8 cellular contexts compared by ENCODE assay signal in genomic region chr19:4057913-4058695, GRCh38. TPM values are rescaled to one million over a fixed set of nuclear protein-coding genes. Genes with fewer than 3 reads are reported as not detected.
DNase-seq lines count a peak whose midpoint lies in the region; ATAC-seq and TF ChIP-seq lines count a peak whose summit lies in the region.

No MANE protein-coding gene starts in this region.

- H3K4me3 ChIP-seq in AG04450 (ENCODE audit: low read depth, low read length) = peak overlapping the region; percentile 22; the same call in 1 of the 2 replicates
- H3K4me3 ChIP-seq in Karpas-422 (ENCODE audit: low read length) = no peak overlapping the region

- peaks cover 6% of the 10 kb centered on the region; the same call in 1 of the 2 replicates for H3K36me3 ChIP-seq in Karpas-422 (ENCODE audit: insufficient read depth, low read length)

- DNase-seq in AG04450 (ENCODE audit: low read depth, low spot score) = peak; percentile 48
- peak; percentile 42 for DNase-seq in Karpas-422
- peak in 1 of 2 donors; percentile 74 for DNase-seq in activated naive CD4-positive, alpha-beta T cell treated with anti-CD3 and anti-CD28 coated beads, Interleukin-2, amount 50 U/mL, for 72 hours (ENCODE audit: low spot score in 2 of 2)
- DNase-seq in cardiac septum (ENCODE audit: low spot score) = peak; percentile 90
- DNase-seq in sciatic nerve (ENCODE audit: low spot score) = peak; percentile 90
- no peak for DNase-seq in NCI-H774 (lab: John Stamatoyannopoulos, UW)

- peaks cover 8% of the 10 kb centered on the region in 2 donors for H3K36me3 Mint-ChIP-seq in activated naive CD4-positive, alpha-beta T cell treated with anti-CD3 and anti-CD28 coated beads, Interleukin-2, amount 50 U/mL, for 72 hours

- H3K9me2 ChIP-seq in Karpas-422 (replicated peaks; ENCODE audit: insufficient read depth, low read length) = no peaks in the 10 kb centered on the region

- peak; percentile 47 to 84 for ATAC-seq in activated naive CD4-positive, alpha-beta T cell treated with anti-CD3 and anti-CD28 coated beads, Interleukin-2, amount 50 U/mL, for 72 hours
- ATAC-seq in sciatic nerve = peak; percentile 76
- ATAC-seq in GM19467 (IDR thresholded peaks at IDR 0.05; ENCODE audit: unreplicated experiment) = no peak
- ATAC-seq in HG02798 (IDR thresholded peaks at IDR 0.05; ENCODE audit: poor library complexity, unreplicated experiment) = no peak

- intact Hi-C loops in cardiac septum (cut with DNase I) = no loop called here
- intact Hi-C loops in sciatic nerve (cut with DNase I) = no loop called here

- POLR2A ChIA-PET in AG04450 (lab: Yijun Ruan, JAX) = interaction anchor here (0.6 to 1.2 kb wide), 6 partner anchors 8 to 1845 kb away, joined by 3 to 4 read pairs (median 4); partner anchors contain the start of gene PIAS4

- H3K4me1 ChIP-seq in Karpas-422 (ENCODE audit: low read length) = peaks cover 37% of the 10 kb centered on the region

- peaks cover 19% of the 10 kb centered on the region for H3K9me3 ChIP-seq in AG04450 (ENCODE audit: control insufficient read depth, insufficient read depth, low read length)
- no peaks in the 10 kb centered on the region for H3K9me3 ChIP-seq in Karpas-422 (ENCODE audit: low read length)

- H2AFZ ChIP-seq in Karpas-422 (ENCODE audit: low read length) = no peak overlapping the region

- H3K9me3 Mint-ChIP-seq in activated naive CD4-positive, alpha-beta T cell treated with anti-CD3 and anti-CD28 coated beads, Interleukin-2, amount 50 U/mL, for 72 hours = peaks cover 0 to 6% of the 10 kb centered on the region in 2 donors

- peak; percentile 20 for TF ChIP-seq CTCF in AG04450 (IDR thresholded peaks at IDR 0.05; ENCODE audit: low read depth, low read length)

- H3K4me2 ChIP-seq in Karpas-422 (ENCODE audit: low read depth, low read length, poor library complexity, severe bottlenecking) = no peak overlapping the region

- peaks cover 78% of the 10 kb centered on the region for H4K20me1 ChIP-seq in Karpas-422 (ENCODE audit: insufficient read depth, low read depth, low read length)

- H3K27ac ChIP-seq in AG04450 (ENCODE audit: low read depth, low read length) (peak overlapping the region; percentile 84), Karpas-422 (ENCODE audit: low read length) (no peak overlapping the region)

- peaks cover 91% of the 10 kb centered on the region for H3K79me2 ChIP-seq in Karpas-422 (ENCODE audit: low read length)

- CTCF ChIA-PET in AG04450 (lab: Charles Lee) = interaction anchor here (0.6 to 0.9 kb wide), 3 partner anchors 70 to 82 kb away, joined by 3 to 5 read pairs (median 4); no protein-coding TSS in a partner anchor

- no peak overlapping the region for H3K9ac ChIP-seq in Karpas-422 (ENCODE audit: low read length)

- peak overlapping the region; percentile 72 to 86 for H3K27ac Mint-ChIP-seq in activated naive CD4-positive, alpha-beta T cell treated with anti-CD3 and anti-CD28 coated beads, Interleukin-2, amount 50 U/mL, for 72 hours

- H3K27me3 ChIP-seq in AG04450 (ENCODE audit: control insufficient read depth, insufficient read depth, low read length) (no peaks in the 10 kb centered on the region), Karpas-422 (ENCODE audit: low read length) (no peaks in the 10 kb centered on the region)

RNA-seq across cellular contexts. Expression of gene ZBTB7A, which starts 8.6 kb away (rescaled TPM):
- 2.7 and 4.0 TPM in 2 replicates for polyA plus RNA-seq in AG04450 (2011; rRNA removed)
- polyA minus RNA-seq in AG04450 (2011; rRNA and poly(A)+ RNA removed) = 2.2 and 2.7 TPM in 2 replicates
- total RNA-seq in Karpas-422 (2014; rRNA removed; shearing (Covaris generic); ENCODE audit: low replicate concordance) = 7.2 and 29.3 TPM in 2 replicates
- total RNA-seq in activated naive CD4-positive, alpha-beta T cell treated with anti-CD3 and anti-CD28 coated beads, Interleukin-2, amount 50 U/mL, for 72 hours = 10 to 100 TPM; 23.4 to 26.0 TPM
- 29.9 TPM for total RNA-seq in cardiac septum
- 54.2 TPM for total RNA-seq in sciatic nerve

RNA-seq across cellular contexts. Expression of gene PIAS4, which starts 50.6 kb away (rescaled TPM):
- polyA plus RNA-seq in AG04450 (2011; rRNA removed) = 9.0 and 12.0 TPM in 2 replicates
- 13.6 and 17.2 TPM in 2 replicates for polyA minus RNA-seq in AG04450 (2011; rRNA and poly(A)+ RNA removed)
- 17.3 and 55.1 TPM in 2 replicates for total RNA-seq in Karpas-422 (2014; rRNA removed; shearing (Covaris generic); ENCODE audit: low replicate concordance)
- 10 to 100 TPM; 28.0 to 30.6 TPM for total RNA-seq in activated naive CD4-positive, alpha-beta T cell treated with anti-CD3 and anti-CD28 coated beads, Interleukin-2, amount 50 U/mL, for 72 hours
- total RNA-seq in cardiac septum (18.4 TPM), sciatic nerve (33.4 TPM)

Comparison
In these comparisons a context has a peak if more than half of its experiments do, and no peak if none do; other contexts are left out.
1. ATAC-seq: peak in activated naive CD4-positive, alpha-beta T cell treated with anti-CD3 and anti-CD28 coated beads, Interleukin-2, amount 50 U/mL, for 72 hours (2 of 2) and sciatic nerve (single experiment); none in GM19467 (single experiment) and HG02798 (single experiment).